In the genomic region with DNA sequence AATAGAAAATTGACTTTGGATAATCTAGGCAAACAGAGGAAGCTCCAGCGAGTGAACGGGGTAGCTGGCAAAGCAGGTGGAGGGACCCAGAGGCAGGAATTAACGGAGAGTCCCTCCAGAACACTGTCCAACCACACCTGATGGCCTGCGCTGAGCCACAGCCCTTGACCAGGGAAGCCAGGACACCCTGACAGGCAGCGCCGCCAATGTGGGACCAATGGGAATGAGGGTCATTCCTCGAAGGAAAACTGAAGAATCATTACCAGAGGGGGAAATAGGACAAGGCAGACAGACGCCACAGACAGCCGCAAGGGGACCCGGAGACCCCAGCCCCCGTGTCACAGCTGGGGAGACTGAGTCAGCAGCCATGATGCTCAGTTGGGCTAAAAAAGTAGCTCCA, we compare ENCODE assay signal across 1 cellular context.
TF ChIP-seq lines count a peak whose summit lies in the region.

No MANE protein-coding gene starts in this region.

TF ChIP-seq in HepG2, 621 proteins besides CTCF, POLR2A, EP300 and RAD21:
- TF ChIP-seq, protein P1, sequence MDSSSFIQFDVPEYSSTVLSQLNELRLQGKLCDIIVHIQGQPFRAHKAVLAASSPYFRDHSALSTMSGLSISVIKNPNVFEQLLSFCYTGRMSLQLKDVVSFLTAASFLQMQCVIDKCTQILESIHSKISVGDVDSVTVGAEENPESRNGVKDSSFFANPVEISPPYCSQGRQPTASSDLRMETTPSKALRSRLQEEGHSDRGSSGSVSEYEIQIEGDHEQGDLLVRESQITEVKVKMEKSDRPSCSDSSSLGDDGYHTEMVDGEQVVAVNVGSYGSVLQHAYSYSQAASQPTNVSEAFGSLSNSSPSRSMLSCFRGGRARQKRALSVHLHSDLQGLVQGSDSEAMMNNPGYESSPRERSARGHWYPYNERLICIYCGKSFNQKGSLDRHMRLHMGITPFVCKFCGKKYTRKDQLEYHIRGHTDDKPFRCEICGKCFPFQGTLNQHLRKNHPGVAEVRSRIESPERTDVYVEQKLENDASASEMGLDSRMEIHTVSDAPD (CRISPR knock-in tag; IDR thresholded peaks at IDR 0.05): no peak
- TF ChIP-seq MIER2 (CRISPR knock-in tag; IDR thresholded peaks at IDR 0.05) (no peak), ZNF776 (CRISPR knock-in tag; IDR thresholded peaks at IDR 0.05) (no peak), ZNF607 (CRISPR knock-in tag; IDR thresholded peaks at IDR 0.05; ENCODE audit: borderline replicate concordance) (no peak)
